ENCODE assay signal across 1 cellular context in the genomic region with DNA sequence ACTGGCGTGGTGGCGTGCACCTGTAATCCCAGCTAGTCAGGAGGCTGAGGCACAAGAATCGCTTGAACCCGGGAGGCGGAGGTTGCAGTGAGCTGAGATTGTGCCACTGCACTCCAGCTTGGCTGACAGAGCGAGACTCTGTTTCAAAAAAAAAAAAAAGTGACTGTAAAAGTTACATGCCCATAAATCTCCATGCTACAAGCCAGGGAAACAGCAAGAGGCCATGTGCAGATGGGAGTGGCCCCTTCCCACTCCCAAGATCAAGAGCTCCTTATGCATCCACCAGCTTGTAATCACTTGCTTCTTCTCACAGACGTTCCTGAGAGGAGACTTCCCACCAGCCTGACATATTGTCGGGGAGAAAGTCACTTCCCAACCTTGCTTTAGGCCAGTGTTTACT.
TF ChIP-seq lines count a peak whose summit lies in the region.

No MANE protein-coding gene starts in this region.

TF ChIP-seq in HEK293, 187 proteins besides CTCF, POLR2A, EP300 and RAD21 (continued from another document):
- TF ChIP-seq PRDM6 (tag by site-specific recombination; IDR thresholded peaks at IDR 0.05): no peak
- TF ChIP-seq ZNF660 (tag by site-specific recombination; IDR thresholded peaks at IDR 0.05): no peak
- TF ChIP-seq ZNF830 (tag by site-specific recombination; IDR thresholded peaks at IDR 0.05; ENCODE audit: low read depth): no peak
- TF ChIP-seq HOXD13 (CRISPR knock-in tag; IDR thresholded peaks at IDR 0.05; ENCODE audit: borderline replicate concordance): no peak
- TF ChIP-seq KLF1 (tag by site-specific recombination; IDR thresholded peaks at IDR 0.05): 0 out of 2 replicates have a peak, but pooled peaks have one; percentile 19
TF ChIP-seq in HEK293: peak in this region for 2.
